In genomic region chr2:179569834-179570233, GRCh38 we compare ENCODE assay signal across 12 cellular contexts.
A peak's percentile ranks its signal among the peaks of the same experiment; 100 is the strongest.
DNase-seq lines count a peak whose midpoint lies in the region; ATAC-seq lines count a peak whose summit lies in the region.
"Had no signal": no experiment of that assay in that cellular context is flagged by ENCODE, and none has a peak within 500 bp of the region (broad histone marks: within the 10 kb centered on the region; RNA-seq: fewer than 3 reads in every experiment).

No MANE protein-coding gene starts in this region.

- peaks cover 13% of the 10 kb centered on the region for H3K4me1 ChIP-seq in ACC112 (ENCODE audit: control insufficient read depth, insufficient read depth, low read length, unreplicated experiment)

- no peak overlapping the region for H2AFZ ChIP-seq in ACC112 (ENCODE audit: low read length, unreplicated experiment)

- no peaks in the 10 kb centered on the region for H3K27me3 ChIP-seq in ACC112 (ENCODE audit: insufficient read depth, low read length)

- ATAC-seq in activated CD4-positive, CD25-positive, alpha-beta regulatory T cell treated with anti-CD3 and anti-CD28 coated beads, Interleukin-2, amount 50 U/mL, for 24 hours, result no peak
- ATAC-seq: activated naive CD8-positive, alpha-beta T cell treated with anti-CD3 and anti-CD28 coated beads, Interleukin-2, amount 50 U/mL, for 24 hours had no signal

- peak overlapping the region; percentile 39 for H3K27ac ChIP-seq in ACC112 (ENCODE audit: low read depth, low read length)

- H3K36me3 ChIP-seq in ACC112 (ENCODE audit: insufficient read depth, low read length), result no peaks in the 10 kb centered on the region

- peak; percentile 32 for DNase-seq in HT1080 (ENCODE audit: low read depth)
- DNase-seq in amniotic epithelial cell (ENCODE audit: low read depth), result peak; percentile 93
- DNase-seq in kidney glomerular epithelial cell (lab: John Stamatoyannopoulos, UW), result peak; percentile 49
- DNase-seq in NCI-H524 treated with DMSO at 0.1 percent for 48 hours (lab: John Stamatoyannopoulos, UW), result no peak
- DNase-seq in activated gamma-delta T cell treated with Interleukin-2 at 50 U/mL for 16 hours, result no peak
- DNase-seq in NCI-H146 treated with DMSO at 0.1 percent for 48 hours (lab: John Stamatoyannopoulos, UW; ENCODE audit: unreplicated experiment), result no peak
- DNase-seq: activated naive CD8-positive, alpha-beta T cell treated with anti-CD3 and anti-CD28 coated beads, Interleukin-2, amount 50 U/mL, for 24 hours; CD4-positive, alpha-beta T cell; immature natural killer cell; NCI-H1092 treated with DMSO at 0.1 percent for 48 hours had no signal

- no peak overlapping the region for H3K4me3 ChIP-seq in ACC112 (ENCODE audit: low read depth, low read length)

- H3K79me2 ChIP-seq in ACC112 (ENCODE audit: control insufficient read depth, insufficient read depth, low read length, unreplicated experiment), result no peaks in the 10 kb centered on the region

Comparison
In these comparisons a context has a peak if more than half of its experiments do, and no peak if none do; other contexts are left out.
1. DNase-seq: peak in HT1080 (single experiment), amniotic epithelial cell (single experiment) and kidney glomerular epithelial cell (single experiment); none in NCI-H524 treated with DMSO at 0.1 percent for 48 hours (single experiment), activated gamma-delta T cell treated with Interleukin-2 at 50 U/mL for 16 hours (single experiment) and NCI-H146 treated with DMSO at 0.1 percent for 48 hours (single experiment).